18 cellular contexts compared by ENCODE assay signal in genomic region chr9:134004881-134005280, GRCh38. TPM values are rescaled to one million over a fixed set of nuclear protein-coding genes. Genes with fewer than 3 reads are reported as not detected.
DNase-seq lines count a peak whose midpoint lies in the region; ATAC-seq, FAIRE-seq and TF ChIP-seq lines count a peak whose summit lies in the region.
"Had no signal": no experiment of that assay in that cellular context is flagged by ENCODE, and none has a peak within 500 bp of the region (broad histone marks: within the 10 kb centered on the region; RNA-seq: fewer than 3 reads in every experiment).

No MANE protein-coding gene starts in this region.

- H3K4me1 ChIP-seq in H1 (replicated peaks in 1 of 4; ENCODE audit: control insufficient read depth in 3 of 4, insufficient read depth in 4 of 4, low read length in 3 of 4), result no peaks in the 10 kb centered on the region

- no peak overlapping the region for H3K56ac ChIP-seq in H1 (replicated peaks; ENCODE audit: insufficient read length, low read depth, low read length)

- no peak overlapping the region for H4K91ac ChIP-seq in H1 (replicated peaks; ENCODE audit: insufficient read length, low read length)

- CTCF ChIA-PET in H1 (lab: Charles Lee; ENCODE audit: partially characterized antibody), result interaction anchor here (1.6 to 5.6 kb wide), 5 partner anchors 9 to 223 kb away, joined by 3 to 36 read pairs (median 6); no protein-coding TSS in a partner anchor

- no peaks in the 10 kb centered on the region for H3K36me3 Mint-ChIP-seq in natural killer cell treated with Interleukin-12 subunit alpha and Interleukin-12 subunit beta and Interleukin-15 and Interleukin-18, amount 100 ng/mL, for 72 hours
- H3K36me3 Mint-ChIP-seq in natural killer cell, result no peaks in the 10 kb centered on the region
- H3K36me3 Mint-ChIP-seq: CD14-positive monocyte; CD4-positive, alpha-beta memory T cell had no signal

- H4K8ac ChIP-seq in H1 (ENCODE audit: extremely low read depth, insufficient read depth, low read length), result peak overlapping the region; percentile 51

- no peak overlapping the region for H2BK12ac ChIP-seq in H1 (ENCODE audit: low read depth, low read length)

- no peak overlapping the region for H3K27ac Mint-ChIP-seq in natural killer cell treated with Interleukin-12 subunit alpha and Interleukin-12 subunit beta and Interleukin-15 and Interleukin-18, amount 100 ng/mL, for 72 hours
- H3K27ac Mint-ChIP-seq in natural killer cell, result no peak overlapping the region
- H3K27ac Mint-ChIP-seq: CD14-positive monocyte; CD4-positive, alpha-beta memory T cell; HFFc6 had no signal

- no peak overlapping the region for H2BK20ac ChIP-seq in H1 (ENCODE audit: low read length)

- 84% methylated on average over 12 of the region's 14 CpGs; no CpG with 5 or more reads in 1 of the 2 experiments for WGBS in H1 (ENCODE audit: extremely low coverage in 1 of 2, insufficient coverage in 1 of 2, insufficient read length in 1 of 2, insufficient replicate concordance in 2 of 2, low coverage in 1 of 2, low lambda C conversion rate in 2 of 2, missing lambda C conversion rate in 1 of 2), 2 experiments

- ATAC-seq in natural killer cell treated with Interleukin-12 subunit alpha and Interleukin-12 subunit beta and Interleukin-15 and Interleukin-18, amount 100 ng/mL, for 72 hours, result no peak
- ATAC-seq in natural killer cell (no peak), GM18505 (IDR thresholded peaks at IDR 0.05; ENCODE audit: unreplicated experiment) (no peak)

- TF ChIP-seq POLR2A in H1 (IDR thresholded peaks at IDR 0.05; ENCODE audit: control extremely low read depth in 1 of 2, low read depth in 2 of 2, low read length in 2 of 2) (no peak), GM18505 (IDR thresholded peaks at IDR 0.05; ENCODE audit: borderline replicate concordance, extremely low read depth, insufficient read depth, insufficient read length) (no peak)

- no peak overlapping the region for H3K4me3 ChIP-seq in H1 (ENCODE audit: extremely low read depth in 1 of 4, insufficient read depth in 2 of 4, low read depth in 3 of 4, low read length in 4 of 4)
- H3K4me3 ChIP-seq: BLaER1 had no signal

- H3K4me2 ChIP-seq in H1 (ENCODE audit: insufficient read depth in 1 of 2, low read depth in 2 of 2, low read length in 2 of 2), result no peak overlapping the region
- H3K4me2 ChIP-seq: BLaER1 had no signal

- no peaks in the 10 kb centered on the region for H3K9me3 Mint-ChIP-seq in natural killer cell treated with Interleukin-12 subunit alpha and Interleukin-12 subunit beta and Interleukin-15 and Interleukin-18, amount 100 ng/mL, for 72 hours
- no peaks in the 10 kb centered on the region for H3K9me3 Mint-ChIP-seq in natural killer cell
- H3K9me3 Mint-ChIP-seq: CD4-positive, alpha-beta memory T cell; HFFc6 had no signal

- no peaks in the 10 kb centered on the region for H3K9me3 ChIP-seq in H1 (ENCODE audit: insufficient read depth in 2 of 2, low read depth in 1 of 2, low read length in 1 of 2)
- H3K9me3 ChIP-seq: BLaER1 had no signal

- H4K5ac ChIP-seq in H1 (ENCODE audit: insufficient read length, low read depth, low read length), result no peak overlapping the region

- no peaks in the 10 kb centered on the region for H3K36me3 ChIP-seq in H1 (ENCODE audit: control insufficient read depth in 2 of 4, insufficient read depth in 4 of 4, low read length in 3 of 4)
- H3K36me3 ChIP-seq: BLaER1 had no signal

- H3K27ac ChIP-seq in H1 (ENCODE audit: low read depth, low read length), result no peak overlapping the region
- H3K27ac ChIP-seq: BLaER1, HL-60 had no signal

- H3K4me3 Mint-ChIP-seq in natural killer cell treated with Interleukin-12 subunit alpha and Interleukin-12 subunit beta and Interleukin-15 and Interleukin-18, amount 100 ng/mL, for 72 hours, result no peak overlapping the region
- H3K4me3 Mint-ChIP-seq in natural killer cell, result no peak overlapping the region
- H3K4me3 Mint-ChIP-seq: CD14-positive monocyte; CD4-positive, alpha-beta memory T cell; HFFc6 had no signal

- H3K23ac ChIP-seq in H1 (ENCODE audit: insufficient read length), result no peak overlapping the region

- peaks cover 0 to 2% (median 0%) of the 10 kb centered on the region in 4 experiments; a peak in 1 of 7 replicates for H3K27me3 ChIP-seq in H1 (replicated peaks in 1 of 4; ENCODE audit: control insufficient read depth in 3 of 4, extremely low read depth in 1 of 4, insufficient read depth in 3 of 4, low read length in 3 of 4)
- H3K27me3 ChIP-seq: BLaER1 had no signal

- H3K9ac ChIP-seq in H1 (replicated peaks in 1 of 4; ENCODE audit: extremely low read depth in 1 of 4, low read depth in 3 of 4, low read length in 3 of 4), result no peak overlapping the region
- H3K9ac ChIP-seq: BLaER1 had no signal

- intact Hi-C loops in natural killer cell (cut with micrococcal nuclease), result no loop called here
- intact Hi-C loops in posterior vena cava (cut with DNase I), result no loop called here

- DNase-seq in natural killer cell treated with Interleukin-12 subunit alpha and Interleukin-12 subunit beta and Interleukin-15 and Interleukin-18, amount 100 ng/mL, for 72 hours (ENCODE audit: low spot score), result peak; percentile 41
- DNase-seq in natural killer cell (no peak), H1 (ENCODE audit: low read depth in 1 of 2, low spot score in 2 of 2) (no peak), posterior vena cava (ENCODE audit: low spot score) (peak; percentile 61), NCI-H526 (lab: John Stamatoyannopoulos, UW) (no peak)
- DNase-seq in activated CD4-positive, CD25-positive, alpha-beta regulatory T cell treated with anti-CD3 and anti-CD28 coated beads, Interleukin-2, amount 50 U/mL, for 72 hours, result no peak
- DNase-seq: 8988T; Calu3; CD4-positive, alpha-beta memory T cell; DMS79 treated with DMSO at 0.1 percent for 48 hours; GF-D8; HFFc6; IMR-90 had no signal

- H4K20me1 ChIP-seq in H1 (replicated peaks in 1 of 2; ENCODE audit: control insufficient read depth in 1 of 2, insufficient read depth in 2 of 2, low read length in 2 of 2), result peaks cover 0 to 3% of the 10 kb centered on the region in 2 experiments
- H4K20me1 ChIP-seq: BLaER1 had no signal

- POLR2A ChIA-PET in H1 (lab: Charles Lee; ENCODE audit: partially characterized antibody), result no interaction called here

- no peak overlapping the region for H2AFZ ChIP-seq in H1 (ENCODE audit: low read length)

- H2BK120ac ChIP-seq in H1 (replicated peaks; ENCODE audit: low read depth, low read length), result no peak overlapping the region

- no peak overlapping the region for H3K4ac ChIP-seq in H1 (replicated peaks; ENCODE audit: insufficient read length, low read depth, low read length)

- no peak overlapping the region for H2AK5ac ChIP-seq in H1 (ENCODE audit: low read depth, low read length)

- H3K4me1 Mint-ChIP-seq in natural killer cell treated with Interleukin-12 subunit alpha and Interleukin-12 subunit beta and Interleukin-15 and Interleukin-18, amount 100 ng/mL, for 72 hours (ENCODE audit: low read depth in 2 of 2), result no peaks in the 10 kb centered on the region
- no peaks in the 10 kb centered on the region for H3K4me1 Mint-ChIP-seq in natural killer cell
- H3K4me1 Mint-ChIP-seq: CD14-positive monocyte; CD4-positive, alpha-beta memory T cell had no signal

- H3K79me1 ChIP-seq in H1 (ENCODE audit: low read depth, low read length), result no peaks in the 10 kb centered on the region

- no peak overlapping the region for H2BK5ac ChIP-seq in H1 (ENCODE audit: low read depth, low read length)

- TF ChIP-seq CTCF in natural killer cell (IDR thresholded peaks at IDR 0.05), result no peak
- no peak for TF ChIP-seq CTCF in H1 (IDR thresholded peaks at IDR 0.05; ENCODE audit: control extremely low read depth in 1 of 3, insufficient read depth in 1 of 3, low read depth in 1 of 3, low read length in 3 of 3)

- TF ChIP-seq EP300 in H1 (IDR thresholded peaks at IDR 0.05; ENCODE audit: borderline replicate concordance in 1 of 2, low read depth in 2 of 2, low read length in 2 of 2), result no peak

- TF ChIP-seq RAD21 in H1 (IDR thresholded peaks at IDR 0.05 in 1 of 2, conservative IDR thresholded peaks at IDR 0.05 in 1 of 2; ENCODE audit: low read depth in 2 of 2, low read length in 2 of 2), result no peak

- H3K79me2 ChIP-seq in H1 (ENCODE audit: control insufficient read depth in 1 of 2, insufficient read depth in 2 of 2, low read length in 2 of 2), result no peaks in the 10 kb centered on the region

- no peak overlapping the region for H3K18ac ChIP-seq in H1 (ENCODE audit: extremely low read depth, low read length)

- H3K14ac ChIP-seq in H1 (ENCODE audit: insufficient read length), result no peak overlapping the region

- H2BK15ac ChIP-seq in H1 (ENCODE audit: low read length), result no peak overlapping the region

- no peak for FAIRE-seq in H1 (lab: Jason Lieb, UNC)
- FAIRE-seq: GM19239 had no signal

- H3K23me2 ChIP-seq in H1 (ENCODE audit: low read depth, low read length), result peaks cover 5% of the 10 kb centered on the region; the same call in 1 of the 2 replicates

- H3K27me3 Mint-ChIP-seq in natural killer cell treated with Interleukin-12 subunit alpha and Interleukin-12 subunit beta and Interleukin-15 and Interleukin-18, amount 100 ng/mL, for 72 hours, result peaks cover 9 to 23% of the 10 kb centered on the region in 2 donors
- peaks cover 5 to 17% of the 10 kb centered on the region in 2 donors for H3K27me3 Mint-ChIP-seq in natural killer cell (ENCODE audit: low read depth in 2 of 2)

RNA-seq across cellular contexts. Expression of gene VAV2, which starts 12.8 kb away (rescaled TPM):
- total RNA-seq in natural killer cell treated with Interleukin-12 subunit alpha and Interleukin-12 subunit beta and Interleukin-15 and Interleukin-18, amount 100 ng/mL, for 72 hours, result 1 to 10 TPM; 1.9 to 6.7 TPM
- 1 to 10 TPM; 3.9 to 5.1 (median 4.8) TPM for total RNA-seq in natural killer cell
- total RNA-seq in H1 (2021; fragmentation: NEBNext Ultra II Directional; extraction: Animal tissue kit (Norgen Biotek cat#: 25700)), result 34.6 and 37.6 TPM in 2 replicates
- 13.6 and 17.6 TPM in 2 replicates for polyA plus RNA-seq in H1 (2011; rRNA removed)
- polyA plus RNA-seq in H1 (2011; cell fraction: cytosol; rRNA removed), result 20.6 TPM
- polyA plus RNA-seq in H1 (2011; cell fraction: nucleus; rRNA removed), result 40.6 TPM
- polyA plus RNA-seq in H1 (2012, experiment 1 of 2), result 20.5 to 32.6 TPM (median 30.1 TPM) in 4 replicates
- 11.5 TPM for polyA plus RNA-seq in H1 (2012, experiment 2 of 2)
- polyA plus RNA-seq in H1 (2013, experiment 1 of 2), result 15.7 TPM
- 15.9 TPM for polyA plus RNA-seq in H1 (2013, experiment 2 of 2)
- 28.1 and 28.9 TPM in 2 replicates for polyA minus RNA-seq in H1 (2011; rRNA and poly(A)+ RNA removed)
- 19.7 TPM for polyA minus RNA-seq in H1 (2011; cell fraction: cytosol; rRNA and poly(A)+ RNA removed)
- polyA minus RNA-seq in H1 (2011; cell fraction: nucleus; rRNA and poly(A)+ RNA removed), result 22.4 TPM
- 10 to 100 TPM; 12.9 to 17.9 TPM for total RNA-seq in posterior vena cava

RNA-seq across cellular contexts. Expression of gene BRD3OS, which starts 20.4 kb away (rescaled TPM):
- 10 to 100 TPM in 1 of 2 donors, 1 to 10 TPM in 1; 9.6 to 10.7 TPM for total RNA-seq in natural killer cell treated with Interleukin-12 subunit alpha and Interleukin-12 subunit beta and Interleukin-15 and Interleukin-18, amount 100 ng/mL, for 72 hours
- total RNA-seq in natural killer cell, result 1 to 10 TPM; 5.5 to 6.8 (median 6.5) TPM
- 17.2 and 20.2 TPM in 2 replicates for total RNA-seq in H1 (2021; fragmentation: NEBNext Ultra II Directional; extraction: Animal tissue kit (Norgen Biotek cat#: 25700))
- polyA plus RNA-seq in H1 (2011; rRNA removed), result 12.7 and 13.6 TPM in 2 replicates
- 13.0 TPM for polyA plus RNA-seq in H1 (2011; cell fraction: cytosol; rRNA removed)
- 11.0 TPM for polyA plus RNA-seq in H1 (2011; cell fraction: nucleus; rRNA removed)
- 12.5 to 16.9 TPM (median 14.6 TPM) in 4 replicates for polyA plus RNA-seq in H1 (2012, experiment 1 of 2)
- 17.3 TPM for polyA plus RNA-seq in H1 (2012, experiment 2 of 2)
- polyA plus RNA-seq in H1 (2013, experiment 1 of 2), result 11.6 TPM
- 12.4 TPM for polyA plus RNA-seq in H1 (2013, experiment 2 of 2)
- 6.7 and 9.0 TPM in 2 replicates for polyA minus RNA-seq in H1 (2011; rRNA and poly(A)+ RNA removed)
- 10.8 TPM for polyA minus RNA-seq in H1 (2011; cell fraction: cytosol; rRNA and poly(A)+ RNA removed)
- 7.3 TPM for polyA minus RNA-seq in H1 (2011; cell fraction: nucleus; rRNA and poly(A)+ RNA removed)
- total RNA-seq in posterior vena cava, result 10 to 100 TPM; 11.9 to 14.3 TPM

Comparison
In these comparisons a context has a peak if more than half of its experiments do, and no peak if none do; other contexts are left out.
1. DNase-seq: peak in natural killer cell treated with Interleukin-12 subunit alpha and Interleukin-12 subunit beta and Interleukin-15 and Interleukin-18, amount 100 ng/mL, for 72 hours (single experiment) and posterior vena cava (single experiment); none in natural killer cell (single experiment), H1 (0 of 2), activated CD4-positive, CD25-positive, alpha-beta regulatory T cell treated with anti-CD3 and anti-CD28 coated beads, Interleukin-2, amount 50 U/mL, for 72 hours (single experiment) and NCI-H526 (0 of 2).